In genomic region chr18:13218376-13219011, GRCh38 we compare ENCODE assay signal across 8 cellular contexts. TPM values are rescaled to one million over a fixed set of nuclear protein-coding genes. Genes with fewer than 3 reads are reported as not detected.
DNase-seq lines count a peak whose midpoint lies in the region; TF ChIP-seq lines count a peak whose summit lies in the region.

LDLRAD4 (plus strand) TSS chr18:13218760.

- peak within 1 kb of the TSS; percentile 78 to 89 (median 83) for H3K4me3 Mint-ChIP-seq in brain

- peaks cover 11% of the 10 kb centered on the region for H4K20me1 ChIP-seq in smooth muscle cell (ENCODE audit: low read depth)

- peaks cover 56% of the 10 kb centered on the region for H3K4me1 Mint-ChIP-seq in brain

- H3K36me3 Mint-ChIP-seq in brain, result no peaks in the 10 kb centered on the region

- H3K9me3 Mint-ChIP-seq in brain, result peaks cover 0 to 4% (median 0%) of the 10 kb centered on the region in 5 experiments

- H3K36me3 ChIP-seq in smooth muscle cell (ENCODE audit: low read depth), result no peaks in the 10 kb centered on the region

- peak within 1 kb of the TSS; percentile 86 for H3K9ac ChIP-seq in smooth muscle cell (ENCODE audit: low read depth)

- DNase-seq in NCI-H1105 treated with DMSO at 0.1 percent for 48 hours (lab: John Stamatoyannopoulos, UW) (peak; percentile 24), NCI-H1105 (lab: John Stamatoyannopoulos, UW) (no peak), T follicular helper cell (ENCODE audit: low read depth) (peak; percentile 37), islet precursor cell (peak; percentile 78), smooth muscle cell (lab: John Stamatoyannopoulos, UW; ENCODE audit: unreplicated experiment) (no peak), A172 (ENCODE audit: low spot score) (no peak), SKM-1 treated with dmso at 0.1 percent for 144 hours (lab: John Stamatoyannopoulos, UW; ENCODE audit: unreplicated experiment) (no peak)

- peaks cover 40% of the 10 kb centered on the region for H3K79me2 ChIP-seq in smooth muscle cell (ENCODE audit: low read depth)

- H3K9me3 ChIP-seq in smooth muscle cell (replicated peaks; ENCODE audit: low read depth), result no peaks in the 10 kb centered on the region

- peaks cover 29% of the 10 kb centered on the region for H3K27me3 Mint-ChIP-seq in brain

- WGBS in smooth muscle cell (ENCODE audit: low lambda C conversion rate), result 1% methylated on average over 29 of the region's 58 CpGs

- H3K27me3 ChIP-seq in smooth muscle cell (ENCODE audit: low read depth), result no peaks in the 10 kb centered on the region

- H3F3A ChIP-seq in smooth muscle cell (ENCODE audit: low read depth), result peaks cover 25% of the 10 kb centered on the region

- no peak for TF ChIP-seq CTCF in brain (conservative IDR thresholded peaks at IDR 0.05)
- no peak for TF ChIP-seq CTCF in smooth muscle cell (IDR thresholded peaks at IDR 0.05; ENCODE audit: borderline replicate concordance, insufficient read depth, poor library complexity, severe bottlenecking)

- peak within 1 kb of the TSS; percentile 66 for H2AFZ ChIP-seq in smooth muscle cell (ENCODE audit: low read depth)

- peaks cover 32% of the 10 kb centered on the region for H3K4me1 ChIP-seq in smooth muscle cell (ENCODE audit: low read depth)

- peak within 1 kb of the TSS; percentile 20 to 90 (median 39) for H3K27ac Mint-ChIP-seq in brain

- peak within 1 kb of the TSS; percentile 94 for H3K27ac ChIP-seq in smooth muscle cell (ENCODE audit: low read depth)

- H3K4me2 ChIP-seq in smooth muscle cell, result peak within 1 kb of the TSS; percentile 89

- peak within 1 kb of the TSS; percentile 81 for H3K4me3 ChIP-seq in smooth muscle cell

RNA-seq across cellular contexts. Expression of gene LDLRAD4, which starts in this region (rescaled TPM):
- 20.2 TPM for polyA plus RNA-seq in brain (ENCODE audit: insufficient read depth, low read depth, low replicate concordance)
- 36.2 and 41.1 TPM in 2 replicates for total RNA-seq in smooth muscle cell
- polyA plus RNA-seq in smooth muscle cell, result 40.9 and 48.3 TPM in 2 replicates
- total RNA-seq in A172 (2014; rRNA removed; shearing (Covaris generic)), result 5.7 and 8.9 TPM in 2 replicates

Comparison
In these comparisons a context has a peak if more than half of its experiments do, and no peak if none do; other contexts are left out.
1. DNase-seq: peak in NCI-H1105 treated with DMSO at 0.1 percent for 48 hours (single experiment), T follicular helper cell (single experiment) and islet precursor cell (single experiment); none in NCI-H1105 (single experiment), smooth muscle cell (single experiment), A172 (single experiment) and SKM-1 treated with dmso at 0.1 percent for 144 hours (single experiment).